ENCODE assay signal across 8 cellular contexts in genomic region chr10:43322769-43323168, GRCh38. TPM values are rescaled to one million over a fixed set of nuclear protein-coding genes. Genes with fewer than 3 reads are reported as not detected.
DNase-seq lines count a peak whose midpoint lies in the region; ATAC-seq and TF ChIP-seq lines count a peak whose summit lies in the region.

No MANE protein-coding gene starts in this region.

- H3K14ac ChIP-seq in IMR-90 (replicated peaks; ENCODE audit: low read depth, low read length): no peak overlapping the region

- peak; percentile 51 for DNase-seq in IMR-90
- peak; percentile 87 for DNase-seq in activated CD8-positive, alpha-beta memory T cell treated with anti-CD3 and anti-CD28 coated beads for 24 hours
- DNase-seq in dorsolateral prefrontal cortex: peak; percentile 91 to 98 (median 97)
- DNase-seq in kidney tubule cell (ENCODE audit: low spot score): peak; percentile 80
- peak; percentile 49 to 69 for DNase-seq in stimulated activated CD4-positive, alpha-beta T cell treated with anti-CD3 and anti-CD28 coated beads, Interleukin-15, amount 100 ng/mL, for 1 hour (ENCODE audit: low read depth in 1 of 2, low spot score in 1 of 2)
- DNase-seq in NOMO-1 treated with DMSO at 0.1 percent for 48 hours (lab: John Stamatoyannopoulos, UW; ENCODE audit: unreplicated experiment): no peak

- H2BK120ac ChIP-seq in IMR-90 (ENCODE audit: low read depth, low read length): no peak overlapping the region

- no peak overlapping the region for H3K4ac ChIP-seq in IMR-90 (ENCODE audit: low read depth, low read length)

- CTCF ChIA-PET in IMR-90 (lab: Yijun Ruan, JAX): no interaction called here

- H2AK5ac ChIP-seq in IMR-90 (ENCODE audit: low read depth, low read length): no peak overlapping the region

- no peak overlapping the region for H2BK20ac ChIP-seq in IMR-90 (ENCODE audit: low read depth, low read length)

- no peak overlapping the region for H3K18ac ChIP-seq in IMR-90 (ENCODE audit: low read depth, low read length)

- dilution Hi-C loops in IMR-90 (cut with HindIII; ENCODE audit: low sequenced_read_pairs, unreplicated experiment): no loop called here

- H3K4me1 ChIP-seq in IMR-90 (ENCODE audit: control insufficient read depth, insufficient read depth, low read length): no peaks in the 10 kb centered on the region

- in situ Hi-C loops in IMR-90 (cut with MboI; ENCODE audit: low sequenced_read_pairs): no loop called here

- no peak overlapping the region for H4K91ac ChIP-seq in IMR-90 (ENCODE audit: insufficient read depth, low read depth, low read length)

- no peak for TF ChIP-seq POLR2A in IMR-90 (IDR thresholded peaks at IDR 0.05; ENCODE audit: low read depth, low read length)

- H3K79me1 ChIP-seq in IMR-90 (ENCODE audit: low read depth in 1 of 2, low read length in 2 of 2): no peaks in the 10 kb centered on the region

- H2AFZ ChIP-seq in IMR-90 (replicated peaks; ENCODE audit: low read length, poor library complexity): peak overlapping the region; percentile 73

- H3K36me3 ChIP-seq in IMR-90 (ENCODE audit: control insufficient read depth, insufficient read depth, low read length): no peaks in the 10 kb centered on the region

- H3K27ac ChIP-seq in IMR-90 (ENCODE audit: insufficient read depth, low read length): no peak overlapping the region
- peak overlapping the region in 49 of 59 donors; percentile 1 to 82 (median 59) for H3K27ac ChIP-seq in dorsolateral prefrontal cortex

- intact Hi-C loops in IMR-90 (cut with micrococcal nuclease): no loop called here
- intact Hi-C loops in dorsolateral prefrontal cortex (cut with DNase I): no loop called here

- H4K8ac ChIP-seq in IMR-90 (ENCODE audit: low read depth in 2 of 2, low read length in 2 of 2): no peak overlapping the region

- no peak for TF ChIP-seq RAD21 in IMR-90 (IDR thresholded peaks at IDR 0.05; ENCODE audit: low read length)

- no peak overlapping the region for H2BK5ac ChIP-seq in IMR-90 (ENCODE audit: low read depth, low read length, poor library complexity, severe bottlenecking)

- H2AK9ac ChIP-seq in IMR-90 (replicated peaks; ENCODE audit: low read depth, low read length, poor library complexity): no peak overlapping the region

- no peaks in the 10 kb centered on the region for H4K20me1 ChIP-seq in IMR-90 (ENCODE audit: insufficient read depth, low read length)

- peak; percentile 85 for ATAC-seq in GM18511 (IDR thresholded peaks at IDR 0.05; ENCODE audit: unreplicated experiment)
- peak; percentile 100 for ATAC-seq in IMR-90 (ENCODE audit: low read depth)
- no peak for ATAC-seq in GM21360 (IDR thresholded peaks at IDR 0.05; ENCODE audit: unreplicated experiment)

- no peak overlapping the region for H3K23ac ChIP-seq in IMR-90 (ENCODE audit: low read depth, low read length)

- no peak overlapping the region for H2BK15ac ChIP-seq in IMR-90 (ENCODE audit: low read depth, low read length)

- POLR2A ChIA-PET in IMR-90 (lab: Charles Lee; ENCODE audit: unreplicated experiment): no interaction called here

- no TSS peak for BruUV-seq in IMR-90 (replicated peaks; lab: Mats Ljungman, UMichigan)

- H3K9me1 ChIP-seq in IMR-90 (ENCODE audit: insufficient read depth, low read length): no peaks in the 10 kb centered on the region

- H3K9me3 ChIP-seq in IMR-90 (ENCODE audit: control insufficient read depth, insufficient read depth, low read length): no peaks in the 10 kb centered on the region

- peak overlapping the region; percentile 17; the same call in 1 of the 2 replicates for H3K4me3 ChIP-seq in IMR-90 (ENCODE audit: insufficient read depth, low read depth, low read length)
- H3K4me3 ChIP-seq in dorsolateral prefrontal cortex: peak overlapping the region; percentile 20 to 74 (median 58)

- peak overlapping the region; percentile 69 for H3K4me2 ChIP-seq in IMR-90 (ENCODE audit: low read depth, low read length)

- H3K9ac ChIP-seq in IMR-90 (ENCODE audit: low read depth, low read length): no peak overlapping the region

- WGBS in IMR-90 (ENCODE audit: extremely low coverage in 2 of 2, insufficient read length in 1 of 2), 2 experiments: 4% methylated on average over 8 of the region's 26 CpGs; no CpG with 5 or more reads in 1 of the 2 experiments

- no peak overlapping the region for H4K5ac ChIP-seq in IMR-90 (ENCODE audit: low read depth, low read length)

- H3K27me3 ChIP-seq in IMR-90 (ENCODE audit: control insufficient read depth, insufficient read depth, low read length) (peaks cover 29% of the 10 kb centered on the region), dorsolateral prefrontal cortex (no peaks in the 10 kb centered on the region)

- TF ChIP-seq CTCF in IMR-90 (conservative IDR thresholded peaks at IDR 0.05; ENCODE audit: low read depth, low read length): no peak
- peak in 6 of 56 donors; percentile 10 to 34 (median 19) for TF ChIP-seq CTCF in dorsolateral prefrontal cortex (IDR thresholded peaks at IDR 0.05 in 54 of 56, conservative IDR thresholded peaks at IDR 0.05 in 2 of 56; ENCODE audit: low read depth in 1 of 56, partially characterized antibody in 56 of 56)

- no peak overlapping the region for H3K56ac ChIP-seq in IMR-90 (ENCODE audit: extremely low read depth, insufficient read depth, low read length)

TF ChIP-seq in IMR-90, 13 proteins besides CTCF, POLR2A, EP300 and RAD21:
- no peak for TF ChIP-seq MXI1 (IDR thresholded peaks at IDR 0.05; ENCODE audit: borderline replicate concordance, low read depth, low read length)
- no peak for TF ChIP-seq USF2 (IDR thresholded peaks at IDR 0.05; ENCODE audit: low read depth, low read length)
- no peak for TF ChIP-seq BHLHE40 (IDR thresholded peaks at IDR 0.05; ENCODE audit: low read depth, low read length)
- TF ChIP-seq SMC3 (IDR thresholded peaks at IDR 0.05; ENCODE audit: low read depth, low read length): no peak
- no peak for TF ChIP-seq MAZ (IDR thresholded peaks at IDR 0.05; ENCODE audit: borderline replicate concordance, low read depth, low read length)
- TF ChIP-seq RCOR1 (IDR thresholded peaks at IDR 0.05; ENCODE audit: insufficient replicate concordance, low read length): no peak
- TF ChIP-seq FOS (IDR thresholded peaks at IDR 0.05; ENCODE audit: low read depth, low read length): no peak
- no peak for TF ChIP-seq MAFK (IDR thresholded peaks at IDR 0.05; ENCODE audit: low read depth, low read length)
- no peak for TF ChIP-seq CEBPB (IDR thresholded peaks at IDR 0.05; ENCODE audit: low read depth, low read length)
- no peak for TF ChIP-seq RFX5 (IDR thresholded peaks at IDR 0.05; ENCODE audit: low read depth, low read length)
- TF ChIP-seq ELK1 (IDR thresholded peaks at IDR 0.05; ENCODE audit: borderline replicate concordance, low read depth, low read length): no peak
- no peak for TF ChIP-seq CHD1 (IDR thresholded peaks at IDR 0.05; ENCODE audit: low read depth, low read length)
- no peak for TF ChIP-seq NFE2L2 (IDR thresholded peaks at IDR 0.05; ENCODE audit: low read depth, low read length)

RNA-seq across cellular contexts. Expression of gene FXYD4, which starts 48.7 kb away (rescaled TPM):
- not detected in 2 replicates for total RNA-seq in IMR-90 (2012; rRNA removed)
- polyA plus RNA-seq in IMR-90 (2012; rRNA removed): not detected in 2 replicates
- polyA plus RNA-seq in IMR-90 (2012; cell fraction: cytosol; rRNA removed): not detected in 2 replicates
- polyA plus RNA-seq in IMR-90 (2012; cell fraction: nucleus; rRNA removed; ENCODE audit: low replicate concordance): not detected in 2 replicates
- total RNA-seq in dorsolateral prefrontal cortex: 10 to 100 TPM in 1 of 120 experiments, 1 to 10 TPM in 56, under 1 TPM in 3, not detected in 60; 0.84 to 12.4 (median 2.4) TPM

RNA-seq across cellular contexts. Expression of gene RASGEF1A, which starts 55.9 kb away (rescaled TPM):
- total RNA-seq in IMR-90 (2012; rRNA removed): 0.18 and 0.28 TPM in 2 replicates
- polyA plus RNA-seq in IMR-90 (2012; rRNA removed): 0.15 and 0.55 TPM in 2 replicates
- 0.10 and 0.29 TPM in 2 replicates for polyA plus RNA-seq in IMR-90 (2012; cell fraction: cytosol; rRNA removed)
- polyA plus RNA-seq in IMR-90 (2012; cell fraction: nucleus; rRNA removed; ENCODE audit: low replicate concordance): 0.44 and 0.64 TPM in 2 replicates
- total RNA-seq in dorsolateral prefrontal cortex: 10 to 100 TPM; 16.3 to 54.4 (median 39.2) TPM

Comparison
In these comparisons a context has a peak if more than half of its experiments do, and no peak if none do; other contexts are left out.
1. RNA of gene RASGEF1A, which starts 55.9 kb away (total RNA-seq): 16.3 to 54.4 TPM in dorsolateral prefrontal cortex; 0.18 to 0.28 TPM in IMR-90; every median in the first group is over 10 times any median in the second.